In the genomic region with DNA sequence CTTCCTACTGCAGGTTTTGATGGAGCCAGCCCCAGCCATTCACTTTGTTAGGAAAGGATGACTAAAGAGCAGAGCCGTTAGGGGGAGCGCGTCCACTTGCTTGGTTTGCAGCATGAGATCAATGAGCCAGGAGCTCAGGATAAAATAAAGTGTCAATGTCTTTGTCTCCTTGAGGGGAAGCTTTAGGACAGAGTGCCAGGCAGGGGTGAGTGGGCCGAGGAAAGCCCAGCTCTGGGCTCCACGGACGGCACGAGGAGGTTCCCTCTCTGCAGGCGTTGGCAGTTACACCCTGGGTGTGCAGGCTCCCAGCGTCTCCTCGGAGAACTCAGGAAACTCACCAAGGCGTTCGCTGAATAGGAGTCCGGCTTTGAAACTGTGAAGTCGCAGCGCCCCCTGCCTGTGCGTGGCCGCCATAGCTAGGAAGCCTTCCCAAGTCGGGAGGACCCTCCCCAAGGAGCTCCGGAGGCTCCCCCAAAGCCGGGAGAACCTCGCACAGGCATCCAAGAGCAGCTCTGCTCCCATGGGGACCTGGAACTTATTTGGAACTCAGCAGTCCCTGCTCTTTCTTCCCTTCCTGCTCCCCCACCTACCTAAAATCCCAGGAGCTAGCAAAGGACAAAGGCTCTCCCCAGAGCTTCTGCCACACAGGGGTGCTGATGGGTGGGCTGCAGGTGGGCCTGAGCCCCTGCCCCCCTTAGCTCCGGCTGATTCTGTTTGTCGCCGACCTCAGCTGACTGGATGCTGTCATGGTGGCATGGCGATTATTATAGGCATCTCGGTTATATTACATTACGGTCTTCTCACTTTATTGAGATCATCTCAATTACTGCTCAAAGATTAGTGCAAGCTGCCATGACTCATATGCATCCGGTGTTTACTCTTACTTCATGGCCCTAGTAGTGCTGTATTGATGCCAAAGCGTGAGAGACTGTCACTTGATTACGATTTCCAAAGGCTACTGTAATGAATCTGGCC, we compare ENCODE assay signal across 8 cellular contexts.
A peak's percentile ranks its signal among the peaks of the same experiment; 100 is the strongest.
DNase-seq lines count a peak whose midpoint lies in the region; ATAC-seq and TF ChIP-seq lines count a peak whose summit lies in the region.

No MANE protein-coding gene starts in this region.

- peak overlapping the region; percentile 74 for H3K4me2 ChIP-seq in BLaER1

- H3K4me3 ChIP-seq in BLaER1 (peak overlapping the region; percentile 40; the same call in 1 of the 2 replicates), HAP-1 (peak overlapping the region; percentile 16), choroid plexus epithelial cell (ENCODE audit: low read depth, low read length) (peak overlapping the region; percentile 43)

- DNase-seq in HAP-1 (ENCODE audit: low spot score in 2 of 2) = peak; percentile 77 to 91
- peak; percentile 37 for DNase-seq in NCI-H345 treated with DMSO at 0.1 percent for 48 hours (lab: John Stamatoyannopoulos, UW; ENCODE audit: unreplicated experiment)
- peak; percentile 49 to 60 for DNase-seq in activated CD4-positive, alpha-beta T cell treated with anti-CD3 and anti-CD28 coated beads for 24 hours (ENCODE audit: low read depth in 2 of 2)
- peak; percentile 91 for DNase-seq in choroid plexus epithelial cell (ENCODE audit: low read depth)
- DNase-seq in left kidney (ENCODE audit: low read depth, low spot score) = peak; percentile 94
- peak; percentile 53 to 58 for DNase-seq in stimulated activated CD4-positive, alpha-beta T cell treated with anti-CD3 and anti-CD28 coated beads, Interleukin-1b, Interleukin-23, amount 100 ng/mL, for 4 hours (ENCODE audit: low read depth in 2 of 2)

- no peaks in the 10 kb centered on the region for H3K36me3 ChIP-seq in BLaER1
- H3K36me3 ChIP-seq in HAP-1 (replicated peaks) = no peaks in the 10 kb centered on the region

- H3K4me1 ChIP-seq in BLaER1 (no peaks in the 10 kb centered on the region), HAP-1 (no peaks in the 10 kb centered on the region; the same call in 1 of the 2 replicates)

- ATAC-seq in GM21381 (IDR thresholded peaks at IDR 0.05; ENCODE audit: unreplicated experiment) = no peak

- H3K9ac ChIP-seq in BLaER1 = no peak overlapping the region

- H4K20me1 ChIP-seq in BLaER1 = peaks cover 32% of the 10 kb centered on the region; the same call in 1 of the 2 replicates

- H3K27ac ChIP-seq in BLaER1 = no peak overlapping the region

- H3K27me3 ChIP-seq in BLaER1 (peaks cover 55% of the 10 kb centered on the region), HAP-1 (ENCODE audit: low read depth) (no peaks in the 10 kb centered on the region)

- H3K9me3 ChIP-seq in BLaER1 (no peaks in the 10 kb centered on the region), HAP-1 (no peaks in the 10 kb centered on the region)

- TF ChIP-seq CTCF in choroid plexus epithelial cell (conservative IDR thresholded peaks at IDR 0.05; ENCODE audit: low read depth, low read length) = peak; percentile 83

- in situ Hi-C loops in HAP-1 (cut with MboI; ENCODE audit: low sequenced_read_pairs) = loop anchor here (5.0 to 25.0 kb wide), 3 partner anchors 292 to 864 kb away; no protein-coding TSS in a partner anchor

Comparison
In these comparisons a context has a peak if more than half of its experiments do, and no peak if none do; other contexts are left out.
1. DNase-seq: peak in every context shown above with its lines; median percentile 94 in left kidney; 91 in choroid plexus epithelial cell; 84 in HAP-1; 56 in stimulated activated CD4-positive, alpha-beta T cell treated with anti-CD3 and anti-CD28 coated beads, Interleukin-1b, Interleukin-23, amount 100 ng/mL, for 4 hours; 54 in activated CD4-positive, alpha-beta T cell treated with anti-CD3 and anti-CD28 coated beads for 24 hours; 37 in NCI-H345 treated with DMSO at 0.1 percent for 48 hours.